8 cellular contexts compared by ENCODE assay signal in the genomic region with DNA sequence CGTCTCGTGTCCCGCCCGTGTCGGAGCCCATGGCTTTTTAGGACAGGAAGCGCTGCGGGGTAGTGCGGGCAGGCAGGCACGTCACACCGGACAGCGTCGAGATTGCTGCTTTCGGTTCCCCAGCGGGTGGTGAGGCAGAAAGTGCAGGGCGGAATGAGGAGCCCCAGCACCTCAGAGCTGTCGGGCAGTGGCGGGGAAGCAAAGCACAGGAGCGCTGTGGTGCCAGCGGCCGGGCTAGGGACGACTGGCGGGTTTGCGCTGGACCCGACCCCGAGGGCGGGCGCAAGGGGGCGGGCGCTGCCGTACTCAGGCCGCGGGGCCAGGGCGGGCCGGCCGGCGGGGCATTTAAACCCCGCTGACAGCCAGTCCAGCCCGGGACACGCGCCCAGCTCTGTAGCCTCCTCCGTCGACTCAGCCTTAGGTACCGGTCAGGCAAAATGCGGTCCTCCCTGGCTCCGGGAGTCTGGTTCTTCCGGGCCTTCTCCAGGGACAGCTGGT. TPM values are rescaled to one million over a fixed set of nuclear protein-coding genes. Genes with fewer than 3 reads are reported as not detected.
A peak's percentile ranks its signal among the peaks of the same experiment; 100 is the strongest.
DNase-seq lines count a peak whose midpoint lies in the region; ATAC-seq, FAIRE-seq and TF ChIP-seq lines count a peak whose summit lies in the region.

A gene (plus strand): TSS at position 375 of the 498 bp plus-strand sequence. CDS start 63 bp downstream, at position 438.

- no peaks in the 10 kb centered on the region for H3K36me3 ChIP-seq in mucosa of descending colon (ENCODE audit: low read depth)

- peaks cover 8% of the 10 kb centered on the region for H3K4me1 ChIP-seq in mucosa of descending colon (ENCODE audit: low read depth)

- H3K27me3 Mint-ChIP-seq in activated CD4-positive, alpha-beta memory T cell treated with anti-CD3 and anti-CD28 coated beads for 36 hours = peaks cover 19% of the 10 kb centered on the region
- H3K27me3 Mint-ChIP-seq in stimulated activated naive B cell treated with anti-CD40 and anti-IgM and Interleukin-4, amounts not matched to agents 10 μg/mL and 1 μg/mL and 100 μg/mL, for 72 hours = peaks cover 7 to 32% of the 10 kb centered on the region in 2 donors

- DNase-seq in GM12892 (ENCODE audit: insufficient read length) = peak; percentile 83
- peak; percentile 53 for DNase-seq in H54 (ENCODE audit: insufficient read length, low spot score)
- DNase-seq in LHCN-M2 (ENCODE audit: low read depth) = peak; percentile 63
- DNase-seq in activated CD4-positive, alpha-beta memory T cell treated with anti-CD3 and anti-CD28 coated beads for 36 hours = peak; percentile 72
- peak; percentile 43 to 61 for DNase-seq in erythroblast (lab: John Stamatoyannopoulos, UW)
- peak; percentile 57 to 75 (median 71) for DNase-seq in mucosa of descending colon
- peak; percentile 80 for DNase-seq in stimulated activated naive B cell treated with anti-CD40 and anti-IgM and Interleukin-4, amounts not matched to agents 10 μg/mL and 1 μg/mL and 100 μg/mL, for 72 hours
- no peak for DNase-seq in NCI-H1048 (lab: John Stamatoyannopoulos, UW)

- no peak for TF ChIP-seq CTCF in mucosa of descending colon (IDR thresholded peaks at IDR 0.05)

- H3K9me3 Mint-ChIP-seq in activated CD4-positive, alpha-beta memory T cell treated with anti-CD3 and anti-CD28 coated beads for 36 hours = no peaks in the 10 kb centered on the region
- H3K9me3 Mint-ChIP-seq in stimulated activated naive B cell treated with anti-CD40 and anti-IgM and Interleukin-4, amounts not matched to agents 10 μg/mL and 1 μg/mL and 100 μg/mL, for 72 hours = no peaks in the 10 kb centered on the region

- no peaks in the 10 kb centered on the region for H3K36me3 Mint-ChIP-seq in activated CD4-positive, alpha-beta memory T cell treated with anti-CD3 and anti-CD28 coated beads for 36 hours
- no peaks in the 10 kb centered on the region for H3K36me3 Mint-ChIP-seq in stimulated activated naive B cell treated with anti-CD40 and anti-IgM and Interleukin-4, amounts not matched to agents 10 μg/mL and 1 μg/mL and 100 μg/mL, for 72 hours

- no peaks in the 10 kb centered on the region for H3K9me3 ChIP-seq in mucosa of descending colon

- H3K4me3 Mint-ChIP-seq in activated CD4-positive, alpha-beta memory T cell treated with anti-CD3 and anti-CD28 coated beads for 36 hours = peak within 1 kb of the TSS; percentile 72
- H3K4me3 Mint-ChIP-seq in stimulated activated naive B cell treated with anti-CD40 and anti-IgM and Interleukin-4, amounts not matched to agents 10 μg/mL and 1 μg/mL and 100 μg/mL, for 72 hours = peak within 1 kb of the TSS; percentile 88 to 90

- intact Hi-C loops in activated CD4-positive, alpha-beta memory T cell treated with anti-CD3 and anti-CD28 coated beads for 36 hours (cut with micrococcal nuclease) = loop anchor here (5.0 kb wide), 1 partner anchor 49 kb away; a partner anchor contains a TSS
- intact Hi-C loops in mucosa of descending colon (cut with DNase I, micrococcal nuclease) = no loop called here

- H3K4me1 Mint-ChIP-seq in activated CD4-positive, alpha-beta memory T cell treated with anti-CD3 and anti-CD28 coated beads for 36 hours (ENCODE audit: low read depth) = peaks cover 13% of the 10 kb centered on the region
- peaks cover 7 to 18% of the 10 kb centered on the region in 2 donors for H3K4me1 Mint-ChIP-seq in stimulated activated naive B cell treated with anti-CD40 and anti-IgM and Interleukin-4, amounts not matched to agents 10 μg/mL and 1 μg/mL and 100 μg/mL, for 72 hours

- CTCF ChIA-PET in activated CD4-positive, alpha-beta memory T cell treated with anti-CD3 and anti-CD28 coated beads for 36 hours (lab: Charles Lee) = interaction anchor here (1.3 to 1.4 kb wide), 2 partner anchors 10 to 186 kb away, joined by 4 read pairs; no protein-coding TSS in a partner anchor

- FAIRE-seq in GM12892 (lab: Jason Lieb, UNC) (peak; percentile 99), H54 (lab: Jason Lieb, UNC) (no peak)

- POLR2A ChIA-PET in activated CD4-positive, alpha-beta memory T cell treated with anti-CD3 and anti-CD28 coated beads for 36 hours (lab: Charles Lee) = no interaction called here

- peak; percentile 87 for ATAC-seq in mucosa of descending colon
- peak; percentile 98 to 99 for ATAC-seq in stimulated activated naive B cell treated with anti-CD40 and anti-IgM and Interleukin-4, amounts not matched to agents 10 μg/mL and 1 μg/mL and 100 μg/mL, for 72 hours (replicated peaks)

- H3K27ac Mint-ChIP-seq in activated CD4-positive, alpha-beta memory T cell treated with anti-CD3 and anti-CD28 coated beads for 36 hours = no peak within 1 kb of the TSS
- H3K27ac Mint-ChIP-seq in stimulated activated naive B cell treated with anti-CD40 and anti-IgM and Interleukin-4, amounts not matched to agents 10 μg/mL and 1 μg/mL and 100 μg/mL, for 72 hours = peak within 1 kb of the TSS; percentile 94

- H3K4me3 ChIP-seq in mucosa of descending colon = peak within 1 kb of the TSS; percentile 9

- TF ChIP-seq POLR2A in GM12892 (IDR thresholded peaks at IDR 0.05; ENCODE audit: low read depth, low read length) (peak; percentile 78), H54 (IDR thresholded peaks at IDR 0.05; ENCODE audit: low read depth, low read length) (no peak), erythroblast (IDR thresholded peaks at IDR 0.05; ENCODE audit: low read length) (peak; percentile 20)

RNA-seq across cellular contexts. Expression of the gene that starts here (rescaled TPM):
- 1.4 TPM for polyA plus RNA-seq in GM12892 (2012; ENCODE audit: missing spikeins)
- total RNA-seq in LHCN-M2 (2014; rRNA removed) (8.8 and 11.0 TPM in 2 replicates), mucosa of descending colon (10 to 100 TPM in 1 of 3 donors, 1 to 10 TPM in 2; 4.3 to 10.5 (median 6.2) TPM)
- 3.5 TPM for polyA plus RNA-seq in LHCN-M2 (2012)
- total RNA-seq in activated CD4-positive, alpha-beta memory T cell treated with anti-CD3 and anti-CD28 coated beads for 36 hours = under 1 TPM; 0.46 to 0.93 TPM

Comparison
In these comparisons a context has a peak if more than half of its experiments do, and no peak if none do; other contexts are left out.
1. Peak in DNase-seq in activated CD4-positive, alpha-beta memory T cell treated with anti-CD3 and anti-CD28 coated beads for 36 hours; RNA of the gene not detected or under 1 TPM.